Comparison of ENCODE assay signal across 14 cellular contexts in genomic region chr22:20088263-20088648, GRCh38. TPM values are rescaled to one million over a fixed set of nuclear protein-coding genes. Genes with fewer than 3 reads are reported as not detected.
DNase-seq lines count a peak whose midpoint lies in the region; ATAC-seq and TF ChIP-seq lines count a peak whose summit lies in the region.
"Had no signal": no experiment of that assay in that cellular context is flagged by ENCODE, and none has a peak within 500 bp of the region (broad histone marks: within the 10 kb centered on the region; RNA-seq: fewer than 3 reads in every experiment).

No MANE protein-coding gene starts in this region.

- no peaks in the 10 kb centered on the region for H3K9me3 ChIP-seq in lower lobe of right lung
- H3K9me3 ChIP-seq: BLaER1 treated with 17β-estradiol and CSF1 and Interleukin-3, amounts not matched to agents 10 nM and 100 nM had no signal

- peaks cover 20% of the 10 kb centered on the region for H3K4me1 ChIP-seq in lower lobe of right lung

- H3K27ac ChIP-seq in lower lobe of right lung = no peak overlapping the region
- H3K27ac ChIP-seq: BLaER1 treated with 17β-estradiol and CSF1 and Interleukin-3, amounts not matched to agents 10 nM and 100 nM; GM23248 had no signal

- no peak overlapping the region for H3K4me3 ChIP-seq in lower lobe of right lung
- H3K4me3 ChIP-seq: BLaER1 treated with 17β-estradiol and CSF1 and Interleukin-3, amounts not matched to agents 10 nM and 100 nM; GM12878; GM23248 had no signal

- H3K36me3 Mint-ChIP-seq in stimulated activated effector memory CD8-positive, alpha-beta T cell treated with anti-CD3 and anti-CD28 coated beads, Interleukin-12 subunit alpha, Interleukin-12 subunit beta, amount 100 ng/mL, for 72 hours = peaks cover 84% of the 10 kb centered on the region

- peaks cover 77% of the 10 kb centered on the region for H3K36me3 ChIP-seq in lower lobe of right lung

- H3K4me1 Mint-ChIP-seq in stimulated activated effector memory CD8-positive, alpha-beta T cell treated with anti-CD3 and anti-CD28 coated beads, Interleukin-12 subunit alpha, Interleukin-12 subunit beta, amount 100 ng/mL, for 72 hours = peaks cover 86% of the 10 kb centered on the region

- H3K27me3 ChIP-seq in lower lobe of right lung (ENCODE audit: low read depth) = no peaks in the 10 kb centered on the region
- H3K27me3 ChIP-seq: BLaER1 treated with 17β-estradiol and CSF1 and Interleukin-3, amounts not matched to agents 10 nM and 100 nM had no signal

- H3K4me3 Mint-ChIP-seq in stimulated activated effector memory CD8-positive, alpha-beta T cell treated with anti-CD3 and anti-CD28 coated beads, Interleukin-12 subunit alpha, Interleukin-12 subunit beta, amount 100 ng/mL, for 72 hours = peak overlapping the region; percentile 45
- H3K4me3 Mint-ChIP-seq: CD4-positive, alpha-beta T cell had no signal

- ATAC-seq in left ventricle myocardium superior (no peak), left cardiac atrium (no peak), lower lobe of right lung (no peak)
- no peak for ATAC-seq in stimulated activated effector memory CD8-positive, alpha-beta T cell treated with anti-CD3 and anti-CD28 coated beads, Interleukin-12 subunit alpha, Interleukin-12 subunit beta, amount 100 ng/mL, for 72 hours
- ATAC-seq: GM12878 had no signal

- DNase-seq in left ventricle myocardium superior (peak; percentile 21), left cardiac atrium (no peak), lower lobe of right lung (peak; percentile 15), NCI-H2227 treated with DMSO at 0.1 percent for 48 hours (lab: John Stamatoyannopoulos, UW) (no peak), erythroblast (lab: John Stamatoyannopoulos, UW) (no peak), T-helper 9 cell (no peak)
- no peak for DNase-seq in stimulated activated effector memory CD8-positive, alpha-beta T cell treated with anti-CD3 and anti-CD28 coated beads, Interleukin-12 subunit alpha, Interleukin-12 subunit beta, amount 100 ng/mL, for 72 hours (ENCODE audit: low spot score in 2 of 2)
- DNase-seq: ACHN; CD4-positive, alpha-beta T cell; DMS79; GM23248; H7 had no signal

- H3K9me3 Mint-ChIP-seq in stimulated activated effector memory CD8-positive, alpha-beta T cell treated with anti-CD3 and anti-CD28 coated beads, Interleukin-12 subunit alpha, Interleukin-12 subunit beta, amount 100 ng/mL, for 72 hours = no peaks in the 10 kb centered on the region
- H3K9me3 Mint-ChIP-seq: CD4-positive, alpha-beta T cell had no signal

- no peak for TF ChIP-seq CTCF in lower lobe of right lung (IDR thresholded peaks at IDR 0.05)

- intact Hi-C loops in left ventricle myocardium superior (cut with micrococcal nuclease) (no loop called here), left cardiac atrium (cut with DNase I) (no loop called here), lower lobe of right lung (cut with DNase I) (no loop called here)

- peak overlapping the region; percentile 82 for H3K27ac Mint-ChIP-seq in stimulated activated effector memory CD8-positive, alpha-beta T cell treated with anti-CD3 and anti-CD28 coated beads, Interleukin-12 subunit alpha, Interleukin-12 subunit beta, amount 100 ng/mL, for 72 hours
- H3K27ac Mint-ChIP-seq: CD4-positive, alpha-beta T cell had no signal

- TF ChIP-seq POLR2A in erythroblast (IDR thresholded peaks at IDR 0.05; ENCODE audit: low read length) = no peak

RNA-seq across cellular contexts. Expression of gene DGCR8, which starts 8.2 kb away (rescaled TPM):
- 17.7 TPM for total RNA-seq in left ventricle myocardium superior
- 10 to 100 TPM; 13.3 to 19.9 TPM for total RNA-seq in left cardiac atrium
- total RNA-seq in lower lobe of right lung = 29.5 TPM

RNA-seq across cellular contexts. Expression of gene RANBP1, which starts 27.6 kb away (rescaled TPM):
- 36.6 TPM for total RNA-seq in left ventricle myocardium superior
- total RNA-seq in left cardiac atrium = 10 to 100 TPM; 38.3 to 50.4 TPM
- total RNA-seq in lower lobe of right lung = 58.3 TPM

RNA-seq across cellular contexts. Expression of gene TRMT2A, which starts 28.8 kb away (rescaled TPM):
- 28.5 TPM for total RNA-seq in left ventricle myocardium superior
- 10 to 100 TPM; 26.7 to 29.3 TPM for total RNA-seq in left cardiac atrium
- 70.4 TPM for total RNA-seq in lower lobe of right lung

RNA-seq across cellular contexts. Expression of gene ZDHHC8, which starts 43.3 kb away (rescaled TPM):
- total RNA-seq in left ventricle myocardium superior (51.6 TPM), left cardiac atrium (10 to 100 TPM; 48.3 to 48.9 TPM), lower lobe of right lung (77.2 TPM)

Comparison
In these comparisons a context has a peak if more than half of its experiments do, and no peak if none do; other contexts are left out.
1. DNase-seq: peak in left ventricle myocardium superior (single experiment) and lower lobe of right lung (single experiment); none in left cardiac atrium (single experiment), stimulated activated effector memory CD8-positive, alpha-beta T cell treated with anti-CD3 and anti-CD28 coated beads, Interleukin-12 subunit alpha, Interleukin-12 subunit beta, amount 100 ng/mL, for 72 hours (0 of 2), NCI-H2227 treated with DMSO at 0.1 percent for 48 hours (single experiment), erythroblast (0 of 2) and T-helper 9 cell (single experiment).